ENCODE assay signal across 17 cellular contexts in genomic region chr1:71303617-71304041, GRCh38.
DNase-seq lines count a peak whose midpoint lies in the region; ATAC-seq and TF ChIP-seq lines count a peak whose summit lies in the region.
"Had no signal": no experiment of that assay in that cellular context is flagged by ENCODE, and none has a peak within 500 bp of the region (broad histone marks: within the 10 kb centered on the region; RNA-seq: fewer than 3 reads in every experiment).

No MANE protein-coding gene starts in this region.

- ATAC-seq in left lung (peak; percentile 91), GM21786 (IDR thresholded peaks at IDR 0.05; ENCODE audit: unreplicated experiment) (no peak)
- ATAC-seq: activated CD8-positive, alpha-beta T cell treated with anti-CD3 and anti-CD28 coated beads, Interleukin-2, amount 10 ng/mL, durations not matched to agents 7 days and 5 days; foreskin keratinocyte had no signal

- DNase-seq in H4 (ENCODE audit: low spot score) (peak; percentile 67), left lung (no peak), right atrium auricular region (ENCODE audit: low spot score) (no peak), neural progenitor cell (ENCODE audit: low spot score) (no peak), brain microvascular endothelial cell (no peak)
- DNase-seq: activated CD4-positive, alpha-beta T cell treated with anti-CD3 and anti-CD28 coated beads for 1 hour; activated CD8-positive, alpha-beta T cell treated with anti-CD3 and anti-CD28 coated beads, Interleukin-2, amount 10 ng/mL, durations not matched to agents 7 days and 5 days; activated gamma-delta T cell; foreskin keratinocyte; Karpas-422; NCI-H1417; Right ventricle myocardium superior; SW 1271 had no signal

- H3K9ac ChIP-seq in neural progenitor cell: no peak overlapping the region

- H3K27ac Mint-ChIP-seq in neural progenitor cell: no peak overlapping the region
- H3K27ac Mint-ChIP-seq: activated CD8-positive, alpha-beta T cell treated with anti-CD3 and anti-CD28 coated beads, Interleukin-2, amount 10 ng/mL, durations not matched to agents 7 days and 5 days had no signal

- H3K4me1 ChIP-seq in ACC112 (ENCODE audit: control insufficient read depth, insufficient read depth, low read length, unreplicated experiment): peaks cover 26% of the 10 kb centered on the region
- H3K4me1 ChIP-seq in left lung: no peaks in the 10 kb centered on the region
- no peaks in the 10 kb centered on the region for H3K4me1 ChIP-seq in right atrium auricular region
- no peaks in the 10 kb centered on the region for H3K4me1 ChIP-seq in neural progenitor cell
- H3K4me1 ChIP-seq: foreskin keratinocyte had no signal

- H2AFZ ChIP-seq in ACC112 (ENCODE audit: low read length, unreplicated experiment): peak overlapping the region; percentile 68
- H2AFZ ChIP-seq in neural progenitor cell (replicated peaks): no peak overlapping the region

- H3K4me2 ChIP-seq in neural progenitor cell: no peak overlapping the region

- H3K9me3 ChIP-seq in left lung (no peaks in the 10 kb centered on the region), right atrium auricular region (no peaks in the 10 kb centered on the region), neural progenitor cell (ENCODE audit: low read depth) (no peaks in the 10 kb centered on the region)

- no peaks in the 10 kb centered on the region for H3K36me3 ChIP-seq in ACC112 (ENCODE audit: insufficient read depth, low read length)
- H3K36me3 ChIP-seq in left lung: no peaks in the 10 kb centered on the region
- no peaks in the 10 kb centered on the region for H3K36me3 ChIP-seq in right atrium auricular region
- no peaks in the 10 kb centered on the region for H3K36me3 ChIP-seq in neural progenitor cell
- H3K36me3 ChIP-seq in brain microvascular endothelial cell (replicated peaks): no peaks in the 10 kb centered on the region

- no peak overlapping the region for H3K4me3 Mint-ChIP-seq in neural progenitor cell
- H3K4me3 Mint-ChIP-seq: activated CD8-positive, alpha-beta T cell treated with anti-CD3 and anti-CD28 coated beads, Interleukin-2, amount 10 ng/mL, durations not matched to agents 7 days and 5 days; central memory CD8-positive, alpha-beta T cell had no signal

- no peaks in the 10 kb centered on the region for H3F3A ChIP-seq in neural progenitor cell (ENCODE audit: low read depth)

- TF ChIP-seq CTCF in VCaP (conservative IDR thresholded peaks at IDR 0.05) (no peak), left lung (IDR thresholded peaks at IDR 0.05) (no peak), right atrium auricular region (IDR thresholded peaks at IDR 0.05) (no peak), neural progenitor cell (IDR thresholded peaks at IDR 0.05) (no peak), brain microvascular endothelial cell (IDR thresholded peaks at IDR 0.05; ENCODE audit: low read depth, low read length, missing control alignments) (no peak)

- in situ Hi-C loops in brain microvascular endothelial cell (cut with HindIII; ENCODE audit: low pct_ligation_motif_present, low sequenced_read_pairs): no loop called here

- H3K79me2 ChIP-seq in ACC112 (ENCODE audit: control insufficient read depth, insufficient read depth, low read length, unreplicated experiment) (no peaks in the 10 kb centered on the region), neural progenitor cell (ENCODE audit: low read depth) (no peaks in the 10 kb centered on the region)

- no peaks in the 10 kb centered on the region for H4K20me1 ChIP-seq in neural progenitor cell (ENCODE audit: low read depth)

- H3K4me1 Mint-ChIP-seq in neural progenitor cell: no peaks in the 10 kb centered on the region
- H3K4me1 Mint-ChIP-seq: central memory CD8-positive, alpha-beta T cell had no signal

- H3K36me3 Mint-ChIP-seq in neural progenitor cell: no peaks in the 10 kb centered on the region

- intact Hi-C loops in left lung (cut with DNase I): no loop called here

- H3K27me3 ChIP-seq in ACC112 (ENCODE audit: insufficient read depth, low read length): no peaks in the 10 kb centered on the region
- no peaks in the 10 kb centered on the region for H3K27me3 ChIP-seq in left lung
- no peaks in the 10 kb centered on the region for H3K27me3 ChIP-seq in right atrium auricular region
- no peaks in the 10 kb centered on the region for H3K27me3 ChIP-seq in neural progenitor cell
- H3K27me3 ChIP-seq in brain microvascular endothelial cell (replicated peaks): no peaks in the 10 kb centered on the region
- H3K27me3 ChIP-seq: foreskin keratinocyte had no signal

- H3K9me3 Mint-ChIP-seq in neural progenitor cell: no peaks in the 10 kb centered on the region

- peaks cover 2% of the 10 kb centered on the region for H3K27me3 Mint-ChIP-seq in neural progenitor cell (ENCODE audit: insufficient read depth, low read depth)
- H3K27me3 Mint-ChIP-seq: central memory CD8-positive, alpha-beta T cell had no signal

- H3K4me3 ChIP-seq in ACC112 (ENCODE audit: low read depth, low read length): no peak overlapping the region
- H3K4me3 ChIP-seq in left lung: no peak overlapping the region
- no peak overlapping the region for H3K4me3 ChIP-seq in right atrium auricular region
- no peak overlapping the region for H3K4me3 ChIP-seq in neural progenitor cell
- no peak overlapping the region for H3K4me3 ChIP-seq in brain microvascular endothelial cell (ENCODE audit: low read depth, low read length)

- H3K27ac ChIP-seq in ACC112 (ENCODE audit: low read depth, low read length) (peak overlapping the region; percentile 57), VCaP (peak overlapping the region; percentile 8; the same call in 1 of the 2 replicates), left lung (peak overlapping the region in 1 of 2 donors; percentile 28), right atrium auricular region (no peak overlapping the region), neural progenitor cell (no peak overlapping the region), brain microvascular endothelial cell (no peak overlapping the region)
- H3K27ac ChIP-seq: foreskin keratinocyte had no signal

Comparison
In these comparisons a context has a peak if more than half of its experiments do, and no peak if none do; other contexts are left out.
1. H3K27ac ChIP-seq: peak in ACC112 (single experiment) and VCaP (single experiment); none in right atrium auricular region (0 of 2), neural progenitor cell (single experiment) and brain microvascular endothelial cell (single experiment).